Comparison of ENCODE assay signal across 10 cellular contexts in genomic region chr9:92506184-92506857, GRCh38. TPM values are rescaled to one million over a fixed set of nuclear protein-coding genes. Genes with fewer than 3 reads are reported as not detected.
DNase-seq lines count a peak whose midpoint lies in the region; ATAC-seq and TF ChIP-seq lines count a peak whose summit lies in the region.
"Had no signal": no experiment of that assay in that cellular context is flagged by ENCODE, and none has a peak within 500 bp of the region (broad histone marks: within the 10 kb centered on the region; RNA-seq: fewer than 3 reads in every experiment).

No MANE protein-coding gene starts in this region.

- no peaks in the 10 kb centered on the region for H3K36me3 Mint-ChIP-seq in activated CD4-positive, alpha-beta T cell treated with anti-CD3 and anti-CD28 coated beads, Interleukin-2, amount 10 ng/mL, durations not matched to agents 24 days and 14 days (ENCODE audit: low read depth)
- H3K36me3 Mint-ChIP-seq in T-helper 2 cell treated with Interferon-gamma antibody and Interleukin-4, amounts not matched to agents 5 μg/mL and 100 μg/mL, for 36 hours (ENCODE audit: low read depth), result no peaks in the 10 kb centered on the region
- H3K36me3 Mint-ChIP-seq in naive thymus-derived CD4-positive, alpha-beta T cell, result peaks cover 0 to 4% (median 0%) of the 10 kb centered on the region in 5 donors

- H3K36me3 ChIP-seq in lung (ENCODE audit: control insufficient read depth in 2 of 2, insufficient read depth in 2 of 2, low read length in 2 of 2), result no peaks in the 10 kb centered on the region
- H3K36me3 ChIP-seq in upper lobe of left lung, result no peaks in the 10 kb centered on the region
- no peaks in the 10 kb centered on the region for H3K36me3 ChIP-seq in naive thymus-derived CD4-positive, alpha-beta T cell (ENCODE audit: control insufficient read depth in 2 of 3, insufficient read depth in 3 of 3, low read length in 3 of 3)

- 64 to 71% methylated on average over 3 of the region's 3 CpGs for WGBS in lung, 2 donors
- WGBS in upper lobe of left lung, 2 donors, result 77 to 84% methylated on average over 3 of the region's 3 CpGs

- H3K27me3 ChIP-seq in lung (ENCODE audit: control insufficient read depth, insufficient read depth), result no peaks in the 10 kb centered on the region
- no peaks in the 10 kb centered on the region for H3K27me3 ChIP-seq in upper lobe of left lung
- H3K27me3 ChIP-seq in naive thymus-derived CD4-positive, alpha-beta T cell (ENCODE audit: control insufficient read depth in 2 of 2, insufficient read depth in 2 of 2, low read length in 2 of 2), result no peaks in the 10 kb centered on the region

- H3K27me3 Mint-ChIP-seq in activated CD4-positive, alpha-beta T cell treated with anti-CD3 and anti-CD28 coated beads, Interleukin-2, amount 10 ng/mL, durations not matched to agents 24 days and 14 days, result no peaks in the 10 kb centered on the region
- no peaks in the 10 kb centered on the region for H3K27me3 Mint-ChIP-seq in T-helper 2 cell treated with Interferon-gamma antibody and Interleukin-4, amounts not matched to agents 5 μg/mL and 100 μg/mL, for 36 hours (ENCODE audit: low read depth)
- no peaks in the 10 kb centered on the region for H3K27me3 Mint-ChIP-seq in naive thymus-derived CD4-positive, alpha-beta T cell
- H3K27me3 Mint-ChIP-seq: T-helper 17 cell had no signal

- DNase-seq in HT1080 (ENCODE audit: low read depth) (peak; percentile 79), lung (ENCODE audit: low spot score) (no peak), upper lobe of left lung (no peak)
- no peak for DNase-seq in activated CD4-positive, alpha-beta T cell treated with anti-CD3 and anti-CD28 coated beads, Interleukin-2, amount 10 ng/mL, durations not matched to agents 24 days and 14 days
- DNase-seq in T-helper 2 cell treated with Interferon-gamma antibody and Interleukin-4, amounts not matched to agents 5 μg/mL and 100 μg/mL, for 36 hours (ENCODE audit: low spot score), result no peak
- DNase-seq in naive thymus-derived CD4-positive, alpha-beta T cell, result no peak
- DNase-seq: NCI-H1092 treated with DMSO at 0.1 percent for 48 hours, T-helper 17 cell had no signal

- no peak for TF ChIP-seq POLR2A in upper lobe of left lung (IDR thresholded peaks at IDR 0.05)

- CTCF ChIA-PET in naive thymus-derived CD4-positive, alpha-beta T cell (lab: Charles Lee), result no interaction called here

- H3K9me3 Mint-ChIP-seq in activated CD4-positive, alpha-beta T cell treated with anti-CD3 and anti-CD28 coated beads, Interleukin-2, amount 10 ng/mL, durations not matched to agents 24 days and 14 days, result no peaks in the 10 kb centered on the region
- H3K9me3 Mint-ChIP-seq in T-helper 2 cell treated with Interferon-gamma antibody and Interleukin-4, amounts not matched to agents 5 μg/mL and 100 μg/mL, for 36 hours, result no peaks in the 10 kb centered on the region
- H3K9me3 Mint-ChIP-seq in naive thymus-derived CD4-positive, alpha-beta T cell, result no peaks in the 10 kb centered on the region

- POLR2A ChIA-PET in naive thymus-derived CD4-positive, alpha-beta T cell (lab: Charles Lee), result no interaction called here

- TF ChIP-seq CTCF in lung (IDR thresholded peaks at IDR 0.05; ENCODE audit: control extremely low read depth, extremely low read depth) (no peak), upper lobe of left lung (IDR thresholded peaks at IDR 0.05) (no peak)

- peak overlapping the region; percentile 19 for H3K27ac ChIP-seq in cingulate gyrus (ENCODE audit: low read depth, low read length)
- H3K27ac ChIP-seq in lung (ENCODE audit: low read depth in 1 of 2, low read length in 1 of 2), result peak overlapping the region in 1 of 2 donors; percentile 55
- peak overlapping the region in 1 of 4 donors; percentile 20 for H3K27ac ChIP-seq in upper lobe of left lung
- H3K27ac ChIP-seq in naive thymus-derived CD4-positive, alpha-beta T cell (ENCODE audit: low read depth, low read length), result no peak overlapping the region

- H3K4me3 ChIP-seq in lung, result no peak overlapping the region
- H3K4me3 ChIP-seq in upper lobe of left lung, result no peak overlapping the region
- no peak overlapping the region for H3K4me3 ChIP-seq in naive thymus-derived CD4-positive, alpha-beta T cell (ENCODE audit: low read length)

- intact Hi-C loops in activated CD4-positive, alpha-beta T cell treated with anti-CD3 and anti-CD28 coated beads, Interleukin-2, amount 10 ng/mL, durations not matched to agents 24 days and 14 days (cut with micrococcal nuclease), result no loop called here
- intact Hi-C loops in naive thymus-derived CD4-positive, alpha-beta T cell (cut with micrococcal nuclease), result no loop called here

- H3K27ac Mint-ChIP-seq in activated CD4-positive, alpha-beta T cell treated with anti-CD3 and anti-CD28 coated beads, Interleukin-2, amount 10 ng/mL, durations not matched to agents 24 days and 14 days, result no peak overlapping the region
- H3K27ac Mint-ChIP-seq in T-helper 2 cell treated with Interferon-gamma antibody and Interleukin-4, amounts not matched to agents 5 μg/mL and 100 μg/mL, for 36 hours, result no peak overlapping the region
- peak overlapping the region in 1 of 9 donors; percentile 41 for H3K27ac Mint-ChIP-seq in naive thymus-derived CD4-positive, alpha-beta T cell
- H3K27ac Mint-ChIP-seq: T-helper 17 cell had no signal

- no peak for TF ChIP-seq EP300 in upper lobe of left lung (IDR thresholded peaks at IDR 0.05)

- ATAC-seq in lung (ENCODE audit: insufficient read depth, low FRiP score) (peak; percentile 79), upper lobe of left lung (ENCODE audit: low FRiP score in 2 of 2) (peak; percentile 49 to 90), HG02938 (IDR thresholded peaks at IDR 0.05; ENCODE audit: unreplicated experiment) (no peak)
- no peak for ATAC-seq in naive thymus-derived CD4-positive, alpha-beta T cell
- ATAC-seq: T-helper 17 cell had no signal

- H3K4me1 ChIP-seq in lung (ENCODE audit: control insufficient read depth in 2 of 2, insufficient read depth in 2 of 2, low read length in 2 of 2) (peaks cover 0 to 6% of the 10 kb centered on the region in 2 donors), upper lobe of left lung (peaks cover 0 to 10% (median 4%) of the 10 kb centered on the region in 4 donors)
- H3K4me1 ChIP-seq in naive thymus-derived CD4-positive, alpha-beta T cell (ENCODE audit: control insufficient read depth in 2 of 2, insufficient read depth in 2 of 2, low read length in 2 of 2), result no peaks in the 10 kb centered on the region

- peaks cover 9% of the 10 kb centered on the region for H3K4me1 Mint-ChIP-seq in activated CD4-positive, alpha-beta T cell treated with anti-CD3 and anti-CD28 coated beads, Interleukin-2, amount 10 ng/mL, durations not matched to agents 24 days and 14 days
- H3K4me1 Mint-ChIP-seq in T-helper 2 cell treated with Interferon-gamma antibody and Interleukin-4, amounts not matched to agents 5 μg/mL and 100 μg/mL, for 36 hours (ENCODE audit: low read depth), result peaks cover 3% of the 10 kb centered on the region
- H3K4me1 Mint-ChIP-seq in naive thymus-derived CD4-positive, alpha-beta T cell, result peaks cover 0 to 12% (median 5%) of the 10 kb centered on the region in 7 donors

- H3K4me3 Mint-ChIP-seq in activated CD4-positive, alpha-beta T cell treated with anti-CD3 and anti-CD28 coated beads, Interleukin-2, amount 10 ng/mL, durations not matched to agents 24 days and 14 days, result no peak overlapping the region
- H3K4me3 Mint-ChIP-seq in T-helper 2 cell treated with Interferon-gamma antibody and Interleukin-4, amounts not matched to agents 5 μg/mL and 100 μg/mL, for 36 hours, result no peak overlapping the region
- no peak overlapping the region for H3K4me3 Mint-ChIP-seq in naive thymus-derived CD4-positive, alpha-beta T cell

- no peaks in the 10 kb centered on the region for H3K9me3 ChIP-seq in lung (ENCODE audit: control insufficient read depth in 2 of 2, insufficient read depth in 1 of 2, low read length in 1 of 2)
- no peaks in the 10 kb centered on the region for H3K9me3 ChIP-seq in upper lobe of left lung
- no peaks in the 10 kb centered on the region for H3K9me3 ChIP-seq in naive thymus-derived CD4-positive, alpha-beta T cell (ENCODE audit: control insufficient read depth in 2 of 3, low read length in 3 of 3)

RNA-seq across cellular contexts. Expression of gene ASPN, which starts 24.0 kb away (rescaled TPM):
- not detected in 2 replicates for total RNA-seq in HT1080 (2014; rRNA removed; shearing (Covaris generic))
- not detected in 2 replicates for polyA plus RNA-seq in HT1080 (2015; cell fraction: cytosol; rRNA removed)
- not detected in 2 replicates for polyA plus RNA-seq in HT1080 (2015; cell fraction: nucleus; rRNA removed)
- 10 to 100 TPM in 1 of 2 donors, 1 to 10 TPM in 1; 1.4 to 18.9 TPM for total RNA-seq in lung
- 1 to 10 TPM; 1.3 to 2.2 TPM for polyA plus RNA-seq in lung
- total RNA-seq in upper lobe of left lung, result 1 to 10 TPM in 5 of 6 donors, not detected in 1; 3.2 to 9.6 (median 5.8) TPM
- total RNA-seq in activated CD4-positive, alpha-beta T cell treated with anti-CD3 and anti-CD28 coated beads, Interleukin-2, amount 10 ng/mL, durations not matched to agents 24 days and 14 days, result not detected in 2 replicates
- not detected for total RNA-seq in naive thymus-derived CD4-positive, alpha-beta T cell
- polyA plus RNA-seq in naive thymus-derived CD4-positive, alpha-beta T cell, result not detected
- total RNA-seq: T-helper 17 cell had no signal

RNA-seq across cellular contexts. Expression of gene ECM2, which starts 29.5 kb away (rescaled TPM):
- total RNA-seq in HT1080 (2014; rRNA removed; shearing (Covaris generic)), result 0.11 and 0.17 TPM in 2 replicates
- 0.79 and 1.1 TPM in 2 replicates for polyA plus RNA-seq in HT1080 (2015; cell fraction: cytosol; rRNA removed)
- polyA plus RNA-seq in HT1080 (2015; cell fraction: nucleus; rRNA removed), result 0.62 and 1.3 TPM in 2 replicates
- 10 to 100 TPM in 1 of 2 donors, 1 to 10 TPM in 1; 3.1 to 63.1 TPM for total RNA-seq in lung
- polyA plus RNA-seq in lung, result 1 to 10 TPM in 1 of 2 donors, under 1 TPM in 1; 0.92 to 1.8 TPM
- total RNA-seq in upper lobe of left lung, result 10 to 100 TPM in 1 of 6 donors, 1 to 10 TPM in 5; 2.1 to 11.3 (median 8.5) TPM
- not detected in 2 replicates for total RNA-seq in activated CD4-positive, alpha-beta T cell treated with anti-CD3 and anti-CD28 coated beads, Interleukin-2, amount 10 ng/mL, durations not matched to agents 24 days and 14 days
- total RNA-seq in naive thymus-derived CD4-positive, alpha-beta T cell, result not detected
- polyA plus RNA-seq in naive thymus-derived CD4-positive, alpha-beta T cell, result not detected
- total RNA-seq: T-helper 17 cell had no signal

Comparison
In these comparisons a context has a peak if more than half of its experiments do, and no peak if none do; other contexts are left out.
1. ATAC-seq: peak in lung (single experiment) and upper lobe of left lung (2 of 2); none in HG02938 (single experiment) and naive thymus-derived CD4-positive, alpha-beta T cell (single experiment).